In the genomic region with DNA sequence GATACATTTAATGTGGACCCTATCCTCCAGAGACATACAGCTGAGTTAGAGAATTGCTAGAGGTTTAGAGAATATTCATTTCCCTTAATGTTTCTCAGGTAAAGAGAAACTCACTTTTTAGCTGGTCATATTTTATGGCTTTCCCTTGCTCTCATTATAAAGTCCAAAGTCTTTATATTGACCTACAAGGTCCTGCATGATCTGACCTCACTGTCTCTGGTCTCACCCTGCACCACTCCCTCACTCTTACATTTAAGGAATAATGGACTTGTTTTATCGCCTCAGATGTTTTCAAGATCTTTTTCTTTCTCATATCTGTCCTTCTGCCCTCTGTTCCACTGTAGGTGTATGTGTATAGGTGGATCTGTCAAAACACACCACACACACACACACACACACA, we compare ENCODE assay signal across 7 cellular contexts.
"Had no signal": no experiment of that assay in that cellular context is flagged by ENCODE, and none has a peak within 500 bp of the region (broad histone marks: within the 10 kb centered on the region; RNA-seq: fewer than 3 reads in every experiment).

No MANE protein-coding gene starts in this region.

- H3K27ac Mint-ChIP-seq: GM23338, H9, IgD-negative memory B cell had no signal

- H3K4me3 Mint-ChIP-seq: GM23338, H9, IgD-negative memory B cell had no signal

- H3K4me3 ChIP-seq: GM23338 had no signal

- ATAC-seq: GM23338, HepG2 had no signal

- H3K27me3 Mint-ChIP-seq: IgD-negative memory B cell had no signal

- DNase-seq: H9, HCEC 1CT, KBM-7 had no signal

- H3K36me3 Mint-ChIP-seq: IgD-negative memory B cell had no signal

- H3K9me3 Mint-ChIP-seq: GM23338, H9 had no signal

- H3K4me1 Mint-ChIP-seq: GM23338, H9, IgD-negative memory B cell had no signal

- H3K27ac ChIP-seq: HL-60 had no signal
